ENCODE assay signal across 30 cellular contexts in the genomic region with DNA sequence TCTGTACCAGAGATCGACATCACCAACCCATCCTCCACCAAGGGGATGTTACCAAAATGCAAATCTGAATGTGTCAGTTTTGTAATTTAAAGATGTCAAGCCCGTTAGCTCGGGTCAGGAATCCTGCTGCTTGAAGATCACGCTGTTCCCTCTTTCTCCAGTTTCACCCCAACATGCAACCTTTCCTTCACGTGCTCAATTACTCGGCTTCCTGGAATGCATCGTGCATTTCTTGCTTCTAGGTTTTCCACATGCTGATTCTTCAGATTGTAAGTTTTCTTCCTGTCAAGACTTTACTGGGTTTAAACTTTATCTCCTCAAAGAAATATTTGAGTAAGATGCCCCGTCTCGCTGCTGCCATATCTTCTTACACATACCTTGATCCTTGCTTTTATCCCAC.
DNase-seq lines count a peak whose midpoint lies in the region; ATAC-seq and TF ChIP-seq lines count a peak whose summit lies in the region.
"Had no signal": no experiment of that assay in that cellular context is flagged by ENCODE, and none has a peak within 500 bp of the region (broad histone marks: within the 10 kb centered on the region; RNA-seq: fewer than 3 reads in every experiment).

No MANE protein-coding gene starts in this region.

- CTCF ChIA-PET in activated CD4-positive, alpha-beta T cell treated with anti-CD3 and anti-CD28 coated beads for 36 hours (lab: Charles Lee) = interaction anchor here (1.3 kb wide), 1 partner anchor 18 kb away, joined by 4 read pairs; no protein-coding TSS in a partner anchor

- H2BK5ac ChIP-seq in mesendoderm (ENCODE audit: low read length) = no peak overlapping the region

- no peak overlapping the region for H2BK120ac ChIP-seq in mesendoderm (ENCODE audit: low read depth, low read length)

- no peak for TF ChIP-seq CTCF in choroid plexus epithelial cell (conservative IDR thresholded peaks at IDR 0.05; ENCODE audit: low read depth, low read length)
- no peak for TF ChIP-seq CTCF in uterus (IDR thresholded peaks at IDR 0.05)
- TF ChIP-seq CTCF in natural killer cell (IDR thresholded peaks at IDR 0.05) = no peak

- no peak for ATAC-seq in activated CD4-positive, alpha-beta T cell treated with anti-CD3 and anti-CD28 coated beads for 36 hours
- ATAC-seq in stimulated activated naive B cell treated with anti-CD40 and anti-IgM and Interleukin-4, amounts not matched to agents 10 μg/mL and 1 μg/mL and 100 μg/mL, for 72 hours (replicated peaks) = no peak
- no peak for ATAC-seq in natural killer cell
- ATAC-seq: HepG2 had no signal

- H4K5ac ChIP-seq in mesendoderm (ENCODE audit: low read length) = no peak overlapping the region

- H3K36me3 ChIP-seq in mesendoderm (ENCODE audit: control insufficient read depth, insufficient read depth, low read length) (no peaks in the 10 kb centered on the region), uterus (no peaks in the 10 kb centered on the region)
- H3K36me3 ChIP-seq: BE2C, MG63, SJSA1 had no signal

- WGBS in mesendoderm (ENCODE audit: extremely low coverage, insufficient coverage, low lambda C conversion rate) = no CpG with 5 or more reads among the region's 9 CpGs

- no peaks in the 10 kb centered on the region for H3K9me3 Mint-ChIP-seq in activated CD4-positive, alpha-beta T cell treated with anti-CD3 and anti-CD28 coated beads for 36 hours (ENCODE audit: low read depth)
- no peaks in the 10 kb centered on the region for H3K9me3 Mint-ChIP-seq in stimulated activated naive B cell treated with anti-CD40 and anti-IgM and Interleukin-4, amounts not matched to agents 10 μg/mL and 1 μg/mL and 100 μg/mL, for 72 hours
- H3K9me3 Mint-ChIP-seq in natural killer cell = peaks cover 4 to 8% of the 10 kb centered on the region in 2 donors
- H3K9me3 Mint-ChIP-seq: CD8-positive, alpha-beta memory T cell; H9; HFFc6 had no signal

- no peak overlapping the region for H3K9ac ChIP-seq in mesendoderm (ENCODE audit: low read length)
- H3K9ac ChIP-seq: GM23248 had no signal

- no peaks in the 10 kb centered on the region for H3K4me1 Mint-ChIP-seq in activated CD4-positive, alpha-beta T cell treated with anti-CD3 and anti-CD28 coated beads for 36 hours
- peaks cover 0 to 1% of the 10 kb centered on the region in 2 donors for H3K4me1 Mint-ChIP-seq in stimulated activated naive B cell treated with anti-CD40 and anti-IgM and Interleukin-4, amounts not matched to agents 10 μg/mL and 1 μg/mL and 100 μg/mL, for 72 hours
- no peaks in the 10 kb centered on the region for H3K4me1 Mint-ChIP-seq in natural killer cell
- H3K4me1 Mint-ChIP-seq: CD8-positive, alpha-beta memory T cell had no signal

- no peaks in the 10 kb centered on the region for H3K79me1 ChIP-seq in mesendoderm (ENCODE audit: low read length)

- no peak for DNase-seq in activated CD4-positive, alpha-beta T cell treated with anti-CD3 and anti-CD28 coated beads for 36 hours
- no peak for DNase-seq in activated CD4-positive, alpha-beta T cell treated with anti-CD3 and anti-CD28 coated beads for 48 hours
- DNase-seq in choroid plexus epithelial cell (ENCODE audit: low read depth) = peak; percentile 71
- DNase-seq in mesendoderm = peak; percentile 57
- DNase-seq in germinal center (ENCODE audit: low spot score) = no peak
- DNase-seq in stimulated activated naive B cell treated with anti-CD40 and anti-IgM and Interleukin-4, amounts not matched to agents 10 μg/mL and 1 μg/mL and 100 μg/mL, for 72 hours = no peak
- DNase-seq in uterus = no peak
- DNase-seq in natural killer cell = no peak
- DNase-seq: ACHN; BE2C; CD8-positive, alpha-beta memory T cell; DMS 273 treated with DMSO at 0.1 percent for 48 hours; DMS79; GM23248; H9; HFFc6; Kasumi-1; MG63; NCI-H1105 treated with DMSO at 0.1 percent for 48 hours; NCI-H146; NCI-H1930; NCI-H2107; NCI-H446 treated with DMSO at 0.1 percent for 48 hours; NCI-H526 treated with DMSO at 0.1 percent for 48 hours; Right ventricle myocardium superior; RPMI8226 had no signal

- H3K79me2 ChIP-seq in mesendoderm (ENCODE audit: control insufficient read depth, insufficient read depth, low read length) = no peaks in the 10 kb centered on the region

- no peak overlapping the region for H3K56ac ChIP-seq in mesendoderm (ENCODE audit: low read length)

- POLR2A ChIA-PET in activated CD4-positive, alpha-beta T cell treated with anti-CD3 and anti-CD28 coated beads for 36 hours (lab: Charles Lee) = no interaction called here

- no peak overlapping the region for H3K4ac ChIP-seq in mesendoderm (ENCODE audit: low read depth, low read length)

- no peak overlapping the region for H3K27ac ChIP-seq in mesendoderm (ENCODE audit: low read depth, low read length)
- no peak overlapping the region for H3K27ac ChIP-seq in uterus
- H3K27ac ChIP-seq: 22Rv1, GM23248, SJSA1 had no signal

- intact Hi-C loops in activated CD4-positive, alpha-beta T cell treated with anti-CD3 and anti-CD28 coated beads for 36 hours (cut with DNase I, micrococcal nuclease) = no loop called here
- intact Hi-C loops in uterus (cut with DNase I; ENCODE audit: low total_unique reads) (no loop called here), natural killer cell (cut with micrococcal nuclease) (no loop called here)

- H2BK15ac ChIP-seq in mesendoderm (replicated peaks; ENCODE audit: low read depth) = no peak overlapping the region

- H3K4me3 Mint-ChIP-seq in activated CD4-positive, alpha-beta T cell treated with anti-CD3 and anti-CD28 coated beads for 36 hours = no peak overlapping the region
- no peak overlapping the region for H3K4me3 Mint-ChIP-seq in stimulated activated naive B cell treated with anti-CD40 and anti-IgM and Interleukin-4, amounts not matched to agents 10 μg/mL and 1 μg/mL and 100 μg/mL, for 72 hours
- no peak overlapping the region for H3K4me3 Mint-ChIP-seq in natural killer cell
- H3K4me3 Mint-ChIP-seq: CD14-positive monocyte; CD8-positive, alpha-beta memory T cell; H9; HFFc6 had no signal

- no peak overlapping the region for H3K23ac ChIP-seq in mesendoderm (ENCODE audit: low read length)

- H3K27me3 ChIP-seq in mesendoderm (ENCODE audit: insufficient read depth, low read length, poor library complexity) = no peaks in the 10 kb centered on the region
- H3K27me3 ChIP-seq in uterus = no peaks in the 10 kb centered on the region

- H4K8ac ChIP-seq in mesendoderm (ENCODE audit: low read depth, low read length) = no peak overlapping the region

- no peaks in the 10 kb centered on the region for H3K9me3 ChIP-seq in uterus
- H3K9me3 ChIP-seq: BE2C, MG63, SJSA1 had no signal

- no peak for TF ChIP-seq POLR2A in uterus (IDR thresholded peaks at IDR 0.05)

- H3K36me3 Mint-ChIP-seq in activated CD4-positive, alpha-beta T cell treated with anti-CD3 and anti-CD28 coated beads for 36 hours (ENCODE audit: low read depth) = no peaks in the 10 kb centered on the region
- no peaks in the 10 kb centered on the region for H3K36me3 Mint-ChIP-seq in stimulated activated naive B cell treated with anti-CD40 and anti-IgM and Interleukin-4, amounts not matched to agents 10 μg/mL and 1 μg/mL and 100 μg/mL, for 72 hours
- no peaks in the 10 kb centered on the region for H3K36me3 Mint-ChIP-seq in natural killer cell
- H3K36me3 Mint-ChIP-seq: CD14-positive monocyte; CD8-positive, alpha-beta memory T cell had no signal

- no peak overlapping the region for H2AK5ac ChIP-seq in mesendoderm (ENCODE audit: low read length)

- peaks cover 2% of the 10 kb centered on the region for H3K4me1 ChIP-seq in mesendoderm (ENCODE audit: control insufficient read depth, low read depth, low read length)
- H3K4me1 ChIP-seq in uterus = no peaks in the 10 kb centered on the region
- H3K4me1 ChIP-seq: BE2C, SJSA1 had no signal

- peak overlapping the region; percentile 21 for H3K27ac Mint-ChIP-seq in activated CD4-positive, alpha-beta T cell treated with anti-CD3 and anti-CD28 coated beads for 36 hours
- no peak overlapping the region for H3K27ac Mint-ChIP-seq in stimulated activated naive B cell treated with anti-CD40 and anti-IgM and Interleukin-4, amounts not matched to agents 10 μg/mL and 1 μg/mL and 100 μg/mL, for 72 hours
- H3K27ac Mint-ChIP-seq in natural killer cell = no peak overlapping the region
- H3K27ac Mint-ChIP-seq: CD14-positive monocyte; CD8-positive, alpha-beta memory T cell; H9; HFFc6 had no signal

- peaks cover 6% of the 10 kb centered on the region for H3K27me3 Mint-ChIP-seq in activated CD4-positive, alpha-beta T cell treated with anti-CD3 and anti-CD28 coated beads for 36 hours
- peaks cover 17 to 28% of the 10 kb centered on the region in 2 donors for H3K27me3 Mint-ChIP-seq in stimulated activated naive B cell treated with anti-CD40 and anti-IgM and Interleukin-4, amounts not matched to agents 10 μg/mL and 1 μg/mL and 100 μg/mL, for 72 hours
- H3K27me3 Mint-ChIP-seq in natural killer cell (ENCODE audit: low read depth in 2 of 2) = no peaks in the 10 kb centered on the region

- H3K4me2 ChIP-seq in mesendoderm (ENCODE audit: low read length) = no peak overlapping the region

- H3K4me3 ChIP-seq in choroid plexus epithelial cell (ENCODE audit: low read depth, low read length) (no peak overlapping the region), mesendoderm (ENCODE audit: low read length) (no peak overlapping the region), uterus (no peak overlapping the region)
- H3K4me3 ChIP-seq: GM23248, MG63, SJSA1 had no signal

- no peak overlapping the region for H3K18ac ChIP-seq in mesendoderm (ENCODE audit: low read length)

Comparison
In these comparisons a context has a peak if more than half of its experiments do, and no peak if none do; other contexts are left out.
1. DNase-seq: peak in choroid plexus epithelial cell (single experiment) and mesendoderm (single experiment); none in activated CD4-positive, alpha-beta T cell treated with anti-CD3 and anti-CD28 coated beads for 36 hours (single experiment), activated CD4-positive, alpha-beta T cell treated with anti-CD3 and anti-CD28 coated beads for 48 hours (single experiment), germinal center (single experiment), stimulated activated naive B cell treated with anti-CD40 and anti-IgM and Interleukin-4, amounts not matched to agents 10 μg/mL and 1 μg/mL and 100 μg/mL, for 72 hours (single experiment), uterus (0 of 2) and natural killer cell (single experiment).